ENCODE assay signal across 14 cellular contexts in the genomic region with DNA sequence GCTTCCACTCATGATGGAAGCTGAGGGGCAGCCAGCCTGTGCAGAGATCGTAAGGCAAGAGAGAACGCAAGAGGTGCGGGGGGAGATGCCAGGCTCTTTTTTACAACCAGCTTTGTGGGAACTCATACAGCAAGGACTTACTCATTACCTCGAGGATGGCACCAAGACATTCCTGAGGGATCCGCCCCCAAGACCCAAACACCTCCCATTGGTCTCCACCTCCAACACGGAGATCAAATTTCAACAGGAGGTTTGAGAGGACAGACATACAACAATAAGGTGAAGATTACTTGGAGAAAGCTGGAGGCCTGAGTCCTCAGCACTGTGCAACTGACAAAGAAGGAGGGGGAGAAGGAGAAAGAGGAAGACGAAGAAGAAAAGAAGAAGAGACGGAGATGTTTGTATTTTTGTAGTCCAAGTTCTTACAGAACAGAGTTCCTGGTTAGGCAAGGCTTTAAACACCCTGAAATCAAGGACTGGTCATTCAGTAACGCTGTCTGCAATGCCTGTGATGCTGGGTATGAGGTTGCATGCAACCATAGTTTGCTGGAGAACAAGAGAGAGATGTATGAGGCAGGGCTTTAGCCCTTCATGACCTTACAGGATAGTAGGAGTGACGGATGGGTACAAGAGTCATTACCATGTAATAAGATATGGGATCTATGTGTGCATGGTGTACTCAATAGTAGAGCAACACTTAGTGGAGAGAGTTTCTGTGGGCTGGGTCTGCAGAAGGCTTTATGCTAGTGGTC. TPM values are rescaled to one million over a fixed set of nuclear protein-coding genes. Genes with fewer than 3 reads are reported as not detected.
A peak's percentile ranks its signal among the peaks of the same experiment; 100 is the strongest.
DNase-seq lines count a peak whose midpoint lies in the region; ATAC-seq and TF ChIP-seq lines count a peak whose summit lies in the region.
"Had no signal": no experiment of that assay in that cellular context is flagged by ENCODE, and none has a peak within 500 bp of the region (broad histone marks: within the 10 kb centered on the region; RNA-seq: fewer than 3 reads in every experiment).

No MANE protein-coding gene starts in this region.

- H3K9me3 Mint-ChIP-seq in GM23338, result no peaks in the 10 kb centered on the region
- H3K9me3 Mint-ChIP-seq: activated CD4-positive, alpha-beta T cell treated with anti-CD3 and anti-CD28 coated beads, Interleukin-2, amount 10 ng/mL, durations not matched to agents 24 days and 14 days; activated naive CD4-positive, alpha-beta T cell treated with anti-CD3 and anti-CD28 coated beads, Interleukin-2, amount 10 ng/mL, durations not matched to agents 7 days and 5 days had no signal

- H3K4ac ChIP-seq in neuronal stem cell (ENCODE audit: low read length), result no peak overlapping the region

- H3K4me1 ChIP-seq in GM23338 (ENCODE audit: insufficient read depth) (no peaks in the 10 kb centered on the region; the same call in 1 of the 2 replicates), NT2/D1 (ENCODE audit: insufficient read depth, insufficient read length) (peaks cover 5% of the 10 kb centered on the region), neuronal stem cell (ENCODE audit: control insufficient read depth in 2 of 2, insufficient read depth in 1 of 2, low read depth in 1 of 2, low read length in 2 of 2) (peaks cover 0 to 6% of the 10 kb centered on the region in 2 donors), thyroid gland (no peaks in the 10 kb centered on the region), stomach (no peaks in the 10 kb centered on the region)
- H3K4me1 ChIP-seq: body of pancreas, SJSA1 had no signal

- no peak overlapping the region for H2BK15ac ChIP-seq in neuronal stem cell (ENCODE audit: low read length)

- H2AK5ac ChIP-seq in neuronal stem cell (ENCODE audit: low read depth, low read length), result no peak overlapping the region

- no peak overlapping the region for H3K4me3 ChIP-seq in GM23338
- H3K4me3 ChIP-seq in NT2/D1 (ENCODE audit: insufficient read length, low read depth), result no peak overlapping the region
- H3K4me3 ChIP-seq in fibroblast of pulmonary artery (replicated peaks; ENCODE audit: low read depth, low read length), result no peak overlapping the region
- no peak overlapping the region for H3K4me3 ChIP-seq in neuronal stem cell (ENCODE audit: low read length in 2 of 2)
- H3K4me3 ChIP-seq in thyroid gland (replicated peaks in 1 of 3), result no peak overlapping the region
- no peak overlapping the region for H3K4me3 ChIP-seq in stomach
- H3K4me3 ChIP-seq: BLaER1, body of pancreas, SJSA1 had no signal

- H3K36me3 ChIP-seq in GM23338 (ENCODE audit: insufficient read depth) (no peaks in the 10 kb centered on the region), NT2/D1 (ENCODE audit: insufficient read depth, insufficient read length, low read length) (no peaks in the 10 kb centered on the region), neuronal stem cell (replicated peaks in 1 of 2; ENCODE audit: control insufficient read depth in 2 of 2, insufficient read depth in 2 of 2, low read length in 2 of 2) (no peaks in the 10 kb centered on the region), thyroid gland (no peaks in the 10 kb centered on the region), stomach (no peaks in the 10 kb centered on the region)
- H3K36me3 ChIP-seq: BLaER1, SJSA1 had no signal

- H3K9ac ChIP-seq in NT2/D1 (ENCODE audit: insufficient read length, low read depth) (no peak overlapping the region), neuronal stem cell (ENCODE audit: low read depth, low read length, poor library complexity) (no peak overlapping the region)
- H3K9ac ChIP-seq: BLaER1 had no signal

- no peaks in the 10 kb centered on the region for H4K20me1 ChIP-seq in GM23338 (replicated peaks; ENCODE audit: insufficient read depth)
- H4K20me1 ChIP-seq: BLaER1 had no signal

- H3K27ac Mint-ChIP-seq in GM23338, result no peak overlapping the region
- H3K27ac Mint-ChIP-seq: activated CD4-positive, alpha-beta T cell treated with anti-CD3 and anti-CD28 coated beads, Interleukin-2, amount 10 ng/mL, durations not matched to agents 24 days and 14 days; activated naive CD4-positive, alpha-beta T cell treated with anti-CD3 and anti-CD28 coated beads, Interleukin-2, amount 10 ng/mL, durations not matched to agents 7 days and 5 days had no signal

- DNase-seq in GM23338 (ENCODE audit: low spot score) (peak; percentile 87), NT2/D1 (ENCODE audit: low read depth, low spot score) (peak; percentile 81), fibroblast of pulmonary artery (ENCODE audit: low read depth) (peak; percentile 17), neuronal stem cell (ENCODE audit: low spot score) (no peak), thyroid gland (no peak), NCI-H2081 (lab: John Stamatoyannopoulos, UW) (no peak), stomach (no peak)
- DNase-seq: activated CD4-positive, alpha-beta T cell treated with anti-CD3 and anti-CD28 coated beads, Interleukin-2, amount 10 ng/mL, durations not matched to agents 24 days and 14 days; activated naive CD4-positive, alpha-beta T cell treated with anti-CD3 and anti-CD28 coated beads, Interleukin-2, amount 10 ng/mL, durations not matched to agents 7 days and 5 days; body of pancreas; NCI-H1105; T1000 had no signal

- no peaks in the 10 kb centered on the region for H3K79me2 ChIP-seq in GM23338 (replicated peaks; ENCODE audit: insufficient read depth)

- H3K27me3 Mint-ChIP-seq in GM23338 (ENCODE audit: insufficient read depth, low read depth, poor library complexity), result no peaks in the 10 kb centered on the region

- H2BK5ac ChIP-seq in neuronal stem cell (ENCODE audit: low read length), result no peak overlapping the region

- no peak overlapping the region for H2BK120ac ChIP-seq in neuronal stem cell (ENCODE audit: low read depth, low read length)

- H2AFZ ChIP-seq in GM23338 (peak overlapping the region; percentile 24), neuronal stem cell (ENCODE audit: low read length) (no peak overlapping the region)

- no peaks in the 10 kb centered on the region for H3F3A ChIP-seq in GM23338 (replicated peaks; ENCODE audit: low read depth)

- ATAC-seq in GM23338, result peak; percentile 99
- ATAC-seq: body of pancreas had no signal

- H4K91ac ChIP-seq in neuronal stem cell (ENCODE audit: low read depth, low read length, poor library complexity), result no peak overlapping the region

- H3K79me1 ChIP-seq in neuronal stem cell (ENCODE audit: low read depth, low read length), result no peaks in the 10 kb centered on the region

- H3K27ac ChIP-seq in GM23338 (ENCODE audit: low read depth), result no peak overlapping the region
- H3K27ac ChIP-seq in neuronal stem cell (replicated peaks; ENCODE audit: low read length), result no peak overlapping the region
- H3K27ac ChIP-seq in thyroid gland, result no peak overlapping the region
- H3K27ac ChIP-seq in stomach, result no peak overlapping the region
- H3K27ac ChIP-seq: BLaER1, body of pancreas, SJSA1 had no signal

- no peaks in the 10 kb centered on the region for H3K9me2 ChIP-seq in GM23338 (ENCODE audit: insufficient read depth)

- H3K14ac ChIP-seq in neuronal stem cell (ENCODE audit: low read length), result no peak overlapping the region

- H3K27me3 ChIP-seq in GM23338 (ENCODE audit: insufficient read depth) (no peaks in the 10 kb centered on the region), NT2/D1 (ENCODE audit: insufficient read depth, insufficient read length) (no peaks in the 10 kb centered on the region), neuronal stem cell (ENCODE audit: control insufficient read depth in 3 of 3, insufficient read depth in 3 of 3, low read depth in 1 of 3, low read length in 3 of 3) (peaks cover 0 to 14% (median 0%) of the 10 kb centered on the region in 3 experiments), thyroid gland (no peaks in the 10 kb centered on the region), stomach (peaks cover 0 to 8% (median 0%) of the 10 kb centered on the region in 3 donors)
- H3K27me3 ChIP-seq: BLaER1, body of pancreas, SJSA1 had no signal

- TF ChIP-seq POLR2A in thyroid gland (IDR thresholded peaks at IDR 0.05) (no peak), stomach (IDR thresholded peaks at IDR 0.05) (no peak)

- TF ChIP-seq EP300 in stomach (IDR thresholded peaks at IDR 0.05), result no peak

- H3K4me3 Mint-ChIP-seq in GM23338, result no peak overlapping the region; the same call in 2 of the 3 replicates
- H3K4me3 Mint-ChIP-seq: activated CD4-positive, alpha-beta T cell treated with anti-CD3 and anti-CD28 coated beads, Interleukin-2, amount 10 ng/mL, durations not matched to agents 24 days and 14 days; activated naive CD4-positive, alpha-beta T cell treated with anti-CD3 and anti-CD28 coated beads, Interleukin-2, amount 10 ng/mL, durations not matched to agents 7 days and 5 days had no signal

- no peak overlapping the region for H2BK12ac ChIP-seq in neuronal stem cell (ENCODE audit: low read length)

- H3K4me2 ChIP-seq in GM23338 (peak overlapping the region; percentile 40), neuronal stem cell (ENCODE audit: insufficient read depth, low read length, poor library complexity, severe bottlenecking) (peak overlapping the region; percentile 19)
- H3K4me2 ChIP-seq: BLaER1 had no signal

- H3K9me3 ChIP-seq in NT2/D1 (ENCODE audit: insufficient read depth, low read length) (no peaks in the 10 kb centered on the region), neuronal stem cell (replicated peaks in 1 of 2; ENCODE audit: control insufficient read depth in 2 of 2, insufficient read depth in 1 of 2, low read depth in 1 of 2, low read length in 2 of 2) (no peaks in the 10 kb centered on the region), thyroid gland (no peaks in the 10 kb centered on the region), stomach (no peaks in the 10 kb centered on the region)
- H3K9me3 ChIP-seq: BLaER1, body of pancreas, SJSA1 had no signal

- no peak overlapping the region for H3K18ac ChIP-seq in neuronal stem cell (ENCODE audit: low read length)

- peaks cover 13% of the 10 kb centered on the region for H3K4me1 Mint-ChIP-seq in GM23338

- WGBS in neuronal stem cell (ENCODE audit: extremely low coverage in 2 of 2, insufficient read length in 2 of 2, insufficient replicate concordance in 1 of 2), 2 donors, result 100% methylated on average over 2 of the region's 10 CpGs; no CpG with 5 or more reads in 1 of the 2 donors
- WGBS in thyroid gland, 2 donors, result 63 to 67% methylated on average over 10 of the region's 10 CpGs
- WGBS in stomach, 5 donors, result 61 to 70% (median 65%) methylated on average over 10 of the region's 10 CpGs

- H3K36me3 Mint-ChIP-seq in GM23338 (ENCODE audit: low read depth), result no peaks in the 10 kb centered on the region
- H3K36me3 Mint-ChIP-seq: activated naive CD4-positive, alpha-beta T cell treated with anti-CD3 and anti-CD28 coated beads, Interleukin-2, amount 10 ng/mL, durations not matched to agents 7 days and 5 days had no signal

- H4K8ac ChIP-seq in neuronal stem cell (ENCODE audit: low read depth, low read length), result no peak overlapping the region

- no peak overlapping the region for H3K23ac ChIP-seq in neuronal stem cell (ENCODE audit: low read depth, low read length, poor library complexity)

- intact Hi-C loops in thyroid gland (cut with DNase I), result no loop called here
- intact Hi-C loops in stomach (cut with DNase I; ENCODE audit: low total_unique reads), result no loop called here

- no peak for TF ChIP-seq CTCF in GM23338 (conservative IDR thresholded peaks at IDR 0.05; ENCODE audit: low read depth in 2 of 2)
- TF ChIP-seq CTCF in fibroblast of pulmonary artery (IDR thresholded peaks at IDR 0.05; ENCODE audit: low read length, missing control alignments), result no peak
- TF ChIP-seq CTCF in thyroid gland (IDR thresholded peaks at IDR 0.05), result no peak
- TF ChIP-seq CTCF in stomach (IDR thresholded peaks at IDR 0.05), result no peak

RNA-seq across cellular contexts. Expression of a gene that starts 19.7 kb away (rescaled TPM):
- 37.2 and 48.3 TPM in 2 replicates for total RNA-seq in GM23338 (2014; rRNA removed; shearing (Covaris generic))
- polyA plus RNA-seq in GM23338 (2016; fragmentation: Nextera tagmentation; extraction: Ambion mirVana), result 17.8 and 19.2 TPM in 2 replicates
- 40.1 TPM for polyA plus RNA-seq in neuronal stem cell (2013, experiment 1 of 2)
- polyA plus RNA-seq in neuronal stem cell (2013, experiment 2 of 2), result 39.4 TPM
- total RNA-seq in thyroid gland, result 10 to 100 TPM; 26.2 to 48.9 (median 42.3) TPM
- total RNA-seq in stomach, result 100 to 1,000 TPM in 1 of 5 donors, 10 to 100 TPM in 4; 39.3 to 101 (median 49.6) TPM
- 10 to 100 TPM in 2 of 3 donors, 1 to 10 TPM in 1; 5.5 to 18.1 (median 17.8) TPM for polyA plus RNA-seq in stomach

Comparison
In these comparisons a context has a peak if more than half of its experiments do, and no peak if none do; other contexts are left out.
1. DNase-seq: peak in GM23338 (single experiment), NT2/D1 (single experiment) and fibroblast of pulmonary artery (single experiment); none in neuronal stem cell (single experiment), thyroid gland (0 of 2), NCI-H2081 (0 of 2) and stomach (single experiment).